In genomic region chr1:41240806-41241747, GRCh38 we compare ENCODE assay signal across 8 cellular contexts. TPM values are rescaled to one million over a fixed set of nuclear protein-coding genes. Genes with fewer than 3 reads are reported as not detected.
DNase-seq lines count a peak whose midpoint lies in the region; ATAC-seq, FAIRE-seq and TF ChIP-seq lines count a peak whose summit lies in the region.

No MANE protein-coding gene starts in this region.

- H3K27me3 ChIP-seq in endothelial cell of umbilical vein (ENCODE audit: control insufficient read depth in 2 of 2, insufficient read depth in 2 of 2, low read length in 2 of 2) (no peaks in the 10 kb centered on the region), mononuclear cell (ENCODE audit: insufficient read depth, low read length) (no peaks in the 10 kb centered on the region)

- no peak for TF ChIP-seq CTCF in endothelial cell of umbilical vein (IDR thresholded peaks at IDR 0.05; ENCODE audit: extremely low read depth in 1 of 2, insufficient read depth in 1 of 2, low read depth in 1 of 2, low read length in 2 of 2)

- BruUV-seq in endothelial cell of umbilical vein (replicated peaks; lab: Mats Ljungman, UMichigan), result TSS peak; percentile 44

- H3K27ac ChIP-seq in endothelial cell of umbilical vein (ENCODE audit: insufficient read depth, low read depth, low read length), result peak overlapping the region; percentile 64

- no peaks in the 10 kb centered on the region for H3K36me3 ChIP-seq in endothelial cell of umbilical vein (ENCODE audit: control insufficient read depth in 2 of 2, extremely low read depth in 1 of 2, insufficient read depth in 2 of 2, low read length in 2 of 2)

- H3K4me2 ChIP-seq in endothelial cell of umbilical vein (ENCODE audit: insufficient read depth, low read length), result peak overlapping the region; percentile 84

- FAIRE-seq in endothelial cell of umbilical vein (lab: Jason Lieb, UNC), result no peak

- dilution Hi-C loops in endothelial cell of umbilical vein (cut with MboI; ENCODE audit: extremely low pct_ligation_motif_present, low sequenced_read_pairs), result no loop called here

- peaks cover 5% of the 10 kb centered on the region for H3K9me1 ChIP-seq in endothelial cell of umbilical vein (replicated peaks; ENCODE audit: control insufficient read depth, extremely low read depth, insufficient read depth, low read length)

- peak overlapping the region; percentile 48 to 67 (median 66) for H3K4me3 ChIP-seq in endothelial cell of umbilical vein (replicated peaks in 1 of 3; ENCODE audit: insufficient read depth in 1 of 3, low read depth in 1 of 3, low read length in 3 of 3)
- peak overlapping the region; percentile 55 for H3K4me3 ChIP-seq in mononuclear cell (ENCODE audit: low read length)

- H4K20me1 ChIP-seq in endothelial cell of umbilical vein (replicated peaks; ENCODE audit: control insufficient read depth, extremely low read depth, insufficient read depth, low read length), result no peaks in the 10 kb centered on the region

- intact Hi-C loops in endothelial cell of umbilical vein (cut with micrococcal nuclease), result loop anchor here (1.0 kb wide), 1 partner anchor 218 kb away; no protein-coding TSS in a partner anchor

- ATAC-seq in HG02610 (IDR thresholded peaks at IDR 0.05; ENCODE audit: unreplicated experiment), result peak; percentile 49
- ATAC-seq in stimulated activated effector memory CD8-positive, alpha-beta T cell treated with anti-CD3 and anti-CD28 coated beads, Interleukin-12 subunit alpha, Interleukin-12 subunit beta, amount 100 ng/mL, for 72 hours, result peak; percentile 75

- peaks cover 42% of the 10 kb centered on the region for H3K4me1 ChIP-seq in endothelial cell of umbilical vein (ENCODE audit: control insufficient read depth, extremely low read depth, insufficient read depth, low read length)
- H3K4me1 ChIP-seq in mononuclear cell (ENCODE audit: insufficient read depth, low read length), result peaks cover 17% of the 10 kb centered on the region

- H3K9ac ChIP-seq in endothelial cell of umbilical vein (replicated peaks; ENCODE audit: extremely low read depth, insufficient read depth, low read length), result peak overlapping the region; percentile 85

- DNase-seq in NCI-H1417 (lab: John Stamatoyannopoulos, UW) (peak in 2 of 3 experiments; percentile 60 to 61), NCI-H1417 treated with DMSO at 0.1 percent for 48 hours (lab: John Stamatoyannopoulos, UW) (no peak), NCI-H2196 treated with DMSO at 0.1 percent for 48 hours (lab: John Stamatoyannopoulos, UW; ENCODE audit: unreplicated experiment) (peak; percentile 26), endothelial cell of umbilical vein (ENCODE audit: low read depth, low spot score) (peak; percentile 34)
- peak; percentile 80 for DNase-seq in activated CD8-positive, alpha-beta memory T cell treated with anti-CD3 and anti-CD28 coated beads for 24 hours
- peak; percentile 37 to 73 for DNase-seq in stimulated activated effector memory CD8-positive, alpha-beta T cell treated with anti-CD3 and anti-CD28 coated beads, Interleukin-12 subunit alpha, Interleukin-12 subunit beta, amount 100 ng/mL, for 72 hours (ENCODE audit: low spot score in 2 of 2)

- peaks cover 5% of the 10 kb centered on the region for H3K36me3 Mint-ChIP-seq in stimulated activated effector memory CD8-positive, alpha-beta T cell treated with anti-CD3 and anti-CD28 coated beads, Interleukin-12 subunit alpha, Interleukin-12 subunit beta, amount 100 ng/mL, for 72 hours

- CTCF ChIA-PET in endothelial cell of umbilical vein (lab: Charles Lee), result interaction anchor here (0.6 to 1.5 kb wide), 10 partner anchors 11 to 290 kb away, joined by 3 to 17 read pairs (median 3); partner anchors contain the start of gene SLFNL1

- H3K9me3 Mint-ChIP-seq in stimulated activated effector memory CD8-positive, alpha-beta T cell treated with anti-CD3 and anti-CD28 coated beads, Interleukin-12 subunit alpha, Interleukin-12 subunit beta, amount 100 ng/mL, for 72 hours, result no peaks in the 10 kb centered on the region

- TF ChIP-seq POLR2A in endothelial cell of umbilical vein (IDR thresholded peaks at IDR 0.05; ENCODE audit: low read depth, low read length), result no peak

- H3K4me1 Mint-ChIP-seq in stimulated activated effector memory CD8-positive, alpha-beta T cell treated with anti-CD3 and anti-CD28 coated beads, Interleukin-12 subunit alpha, Interleukin-12 subunit beta, amount 100 ng/mL, for 72 hours, result peaks cover 12% of the 10 kb centered on the region

- peak overlapping the region; percentile 86 for H2AFZ ChIP-seq in endothelial cell of umbilical vein (ENCODE audit: low read depth, low read length)

- POLR2A ChIA-PET in endothelial cell of umbilical vein (lab: Charles Lee), result interaction anchor here (1.4 kb wide), 1 partner anchor 139 kb away, joined by 5 read pairs; no protein-coding TSS in a partner anchor

- peaks cover 34% of the 10 kb centered on the region for H3K79me2 ChIP-seq in endothelial cell of umbilical vein (ENCODE audit: control insufficient read depth, insufficient read depth, low read length)

- peak overlapping the region; percentile 69 for H3K4me3 Mint-ChIP-seq in stimulated activated effector memory CD8-positive, alpha-beta T cell treated with anti-CD3 and anti-CD28 coated beads, Interleukin-12 subunit alpha, Interleukin-12 subunit beta, amount 100 ng/mL, for 72 hours

- H3K27ac Mint-ChIP-seq in stimulated activated effector memory CD8-positive, alpha-beta T cell treated with anti-CD3 and anti-CD28 coated beads, Interleukin-12 subunit alpha, Interleukin-12 subunit beta, amount 100 ng/mL, for 72 hours, result peak overlapping the region; percentile 72

- H3K9me3 ChIP-seq in endothelial cell of umbilical vein (replicated peaks; ENCODE audit: control insufficient read depth, insufficient read depth, low read length), result no peaks in the 10 kb centered on the region
- no peaks in the 10 kb centered on the region for H3K9me3 ChIP-seq in mononuclear cell (ENCODE audit: low read depth, low read length)

TF ChIP-seq in endothelial cell of umbilical vein, 7 proteins besides CTCF, POLR2A, EP300 and RAD21:
- TF ChIP-seq EZH2 (IDR thresholded peaks at IDR 0.05; ENCODE audit: borderline replicate concordance, low read depth, low read length, severe bottlenecking) (no peak), POLR2AphosphoS5 (IDR thresholded peaks at IDR 0.05; ENCODE audit: insufficient read depth, low read depth, low read length) (no peak), FOS (IDR thresholded peaks at IDR 0.05; ENCODE audit: borderline replicate concordance, insufficient read depth, low read length) (no peak), MYC (IDR thresholded peaks at IDR 0.05; ENCODE audit: low read depth, low read length) (peak; percentile 60)

RNA-seq across cellular contexts. Expression of gene SCMH1, which starts 1.0 kb away (rescaled TPM):
- total RNA-seq in endothelial cell of umbilical vein (39.9 and 40.0 TPM in 2 replicates), mononuclear cell (13.5 TPM)
- polyA plus RNA-seq in endothelial cell of umbilical vein, result 40.7 and 59.4 TPM in 2 replicates
- 31.3 and 35.2 TPM in 2 replicates for polyA plus RNA-seq in endothelial cell of umbilical vein (2011; cell fraction: cytosol; rRNA removed)
- polyA plus RNA-seq in endothelial cell of umbilical vein (2011; cell fraction: nucleus; rRNA removed), result 99.0 and 117 TPM in 2 replicates
- polyA plus RNA-seq in endothelial cell of umbilical vein (2012), result 22.4 and 22.8 TPM in 2 replicates
- 87.5 and 93.7 TPM in 2 replicates for polyA minus RNA-seq in endothelial cell of umbilical vein
- polyA minus RNA-seq in endothelial cell of umbilical vein (2011; cell fraction: cytosol; rRNA and poly(A)+ RNA removed), result 14.0 TPM
- 53.4 and 73.0 TPM in 2 replicates for polyA minus RNA-seq in endothelial cell of umbilical vein (2011; cell fraction: nucleus; rRNA and poly(A)+ RNA removed)
